Comparison of ENCODE assay signal across 8 cellular contexts in the genomic region with DNA sequence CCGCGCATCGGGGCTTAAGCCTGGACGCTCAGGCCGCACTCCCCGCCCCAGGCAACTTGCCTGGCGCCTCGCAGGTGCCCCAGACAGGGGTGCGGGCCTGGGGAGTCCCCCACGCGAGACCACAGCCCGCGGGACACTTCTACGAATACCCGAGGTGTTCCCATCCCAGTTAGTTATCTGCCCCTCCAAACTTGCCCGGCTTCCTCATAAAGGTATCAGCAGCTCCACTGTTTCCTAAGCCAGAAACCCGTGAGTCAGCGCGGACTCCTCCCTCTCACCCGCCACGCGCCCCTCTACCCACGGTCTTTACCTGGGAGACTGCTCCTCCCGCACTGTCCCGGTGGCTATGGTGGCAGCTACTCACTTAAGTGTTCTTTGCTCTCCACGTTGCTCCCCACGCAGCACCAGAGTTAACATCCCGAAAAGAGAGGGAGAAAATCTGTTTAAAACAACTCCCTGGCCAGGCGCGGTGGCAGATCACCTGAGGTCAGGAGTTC. TPM values are rescaled to one million over a fixed set of nuclear protein-coding genes. Genes with fewer than 3 reads are reported as not detected.
DNase-seq lines count a peak whose midpoint lies in the region; ATAC-seq and TF ChIP-seq lines count a peak whose summit lies in the region.

No MANE protein-coding gene starts in this region.

- H3K9me3 ChIP-seq in A673 (ENCODE audit: low read depth, low read length, poor library complexity, severe bottlenecking) (no peaks in the 10 kb centered on the region), HUES64 (ENCODE audit: insufficient read depth, low read depth, low read length) (no peaks in the 10 kb centered on the region), muscle layer of colon (ENCODE audit: low read length) (no peaks in the 10 kb centered on the region)

- peak overlapping the region; percentile 96 for H3K9ac ChIP-seq in HUES64 (ENCODE audit: low read depth, low read length)
- H3K9ac ChIP-seq in muscle layer of colon (ENCODE audit: low read length) = no peak overlapping the region

- H3K4me3 ChIP-seq in A673 (ENCODE audit: low read depth, low read length, poor library complexity, severe bottlenecking) (peak overlapping the region; percentile 94), HUES64 (ENCODE audit: low read length) (peak overlapping the region; percentile 91), cardiac fibroblast (replicated peaks in 1 of 2; ENCODE audit: low read depth in 2 of 2, low read length in 2 of 2) (peak overlapping the region; percentile 65 to 66), muscle layer of colon (ENCODE audit: low read depth in 1 of 2, low read length in 2 of 2) (peak overlapping the region; percentile 16 to 56)

- no TSS peak for BruUV-seq in A673 (replicated peaks; lab: Mats Ljungman, UMichigan)

- ATAC-seq in GM21381 (IDR thresholded peaks at IDR 0.05; ENCODE audit: unreplicated experiment) (no peak), HG02973 (IDR thresholded peaks at IDR 0.05; ENCODE audit: unreplicated experiment) (no peak)

- TF ChIP-seq CTCF in A673 (conservative IDR thresholded peaks at IDR 0.05; ENCODE audit: low read depth, low read length) (no peak), cardiac fibroblast (IDR thresholded peaks at IDR 0.05; ENCODE audit: low read depth, low read length) (no peak)

- DNase-seq in A673 (ENCODE audit: low spot score) (no peak), cardiac fibroblast (ENCODE audit: low read depth in 2 of 2) (no peak), amniotic stem cell (lab: John Stamatoyannopoulos, UW) (no peak), NCI-H345 (lab: John Stamatoyannopoulos, UW) (no peak)

- 66% methylated on average over 30 of the region's 30 CpGs for WGBS in HUES64

- POLR2A ChIA-PET in A673 (lab: Charles Lee; ENCODE audit: low non-redundant PET) = no interaction called here

- H3K36me3 ChIP-seq in A673 (ENCODE audit: insufficient read depth, low read length, poor library complexity, severe bottlenecking) (no peaks in the 10 kb centered on the region), HUES64 (ENCODE audit: insufficient read depth, low read length) (peaks cover 3% of the 10 kb centered on the region; the same call in 1 of the 2 replicates), muscle layer of colon (ENCODE audit: insufficient read depth, low read length) (no peaks in the 10 kb centered on the region)

- no peaks in the 10 kb centered on the region for H3K27me3 ChIP-seq in A673 (replicated peaks; ENCODE audit: insufficient read depth, low read depth, low read length, poor library complexity)
- no peaks in the 10 kb centered on the region; the same call in 1 of the 2 replicates for H3K27me3 ChIP-seq in HUES64 (ENCODE audit: insufficient read depth, low read length)
- H3K27me3 ChIP-seq in muscle layer of colon (ENCODE audit: control insufficient read depth in 1 of 2, insufficient read depth in 2 of 2, low read length in 2 of 2) = no peaks in the 10 kb centered on the region

- intact Hi-C loops in A673 (cut with micrococcal nuclease; ENCODE audit: unreplicated experiment) = no loop called here

- CTCF ChIA-PET in A673 (lab: Charles Lee) = interaction anchor here (0.5 kb wide), 1 partner anchor 37 kb away, joined by 7 read pairs; no protein-coding TSS in a partner anchor

- peak overlapping the region; percentile 92 for H3K27ac ChIP-seq in A673 (ENCODE audit: low read depth, low read length, poor library complexity, severe bottlenecking)
- H3K27ac ChIP-seq in HUES64 (ENCODE audit: low read depth, low read length) = peak overlapping the region; percentile 77
- no peak overlapping the region for H3K27ac ChIP-seq in muscle layer of colon (ENCODE audit: low read depth, low read length)

- H3K4me1 ChIP-seq in A673 (ENCODE audit: insufficient read depth, low read length, poor library complexity, severe bottlenecking) (peaks cover 35% of the 10 kb centered on the region), HUES64 (ENCODE audit: insufficient read depth, low read length) (peaks cover 12% of the 10 kb centered on the region), muscle layer of colon (ENCODE audit: insufficient read depth, low read length) (peaks cover 30% of the 10 kb centered on the region)

RNA-seq across cellular contexts. Expression of gene CREBBP, which starts 1.0 kb away (rescaled TPM):
- total RNA-seq in A673 (2021) = 76.1 and 79.6 TPM in 2 replicates
- polyA plus RNA-seq in HUES64 (2013, experiment 1 of 2) = 29.1 TPM
- 27.1 TPM for polyA plus RNA-seq in HUES64 (2013, experiment 2 of 2)

Comparison
In these comparisons a context has a peak if more than half of its experiments do, and no peak if none do; other contexts are left out.
1. H3K4me3 ChIP-seq: peak in every context shown above with its lines; median percentile 94 in A673; 91 in HUES64; 66 in cardiac fibroblast; 36 in muscle layer of colon.